1 cellular context compared by ENCODE assay signal in the genomic region with DNA sequence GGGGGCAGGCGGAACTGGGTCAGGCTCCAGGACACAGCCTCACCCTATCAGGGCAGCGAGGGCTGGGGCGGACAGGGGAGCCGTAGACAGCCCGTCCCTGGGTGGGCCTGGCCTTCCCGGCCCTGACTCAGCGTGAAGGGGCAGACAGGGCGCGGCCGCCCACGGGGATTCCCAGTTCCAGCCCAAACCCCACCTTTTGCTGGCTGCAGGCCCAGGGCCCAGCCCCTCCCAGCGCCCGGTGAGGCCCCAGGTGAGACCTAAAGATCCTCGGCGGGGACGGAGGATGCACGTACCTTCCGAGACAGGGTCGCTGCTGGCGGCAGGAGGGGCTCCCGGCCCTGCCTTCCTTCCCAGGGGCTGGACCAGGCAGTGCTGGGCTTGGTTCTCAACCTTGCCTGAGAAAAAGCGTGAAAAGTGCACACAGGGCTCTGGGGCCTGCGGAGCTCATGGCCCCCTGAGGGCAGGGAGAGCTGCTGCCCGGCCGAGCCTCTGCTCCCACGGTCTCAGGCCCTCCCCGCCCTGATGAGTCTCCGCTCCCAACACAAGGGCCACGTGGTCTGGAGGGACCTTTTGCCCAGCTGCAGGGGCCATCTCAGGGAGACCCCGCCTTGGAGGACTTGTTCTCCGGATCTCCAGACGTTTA.
TF ChIP-seq lines count a peak whose summit lies in the region.

No MANE protein-coding gene starts in this region.

TF ChIP-seq in HepG2, 621 proteins besides CTCF, POLR2A, EP300 and RAD21 (continued from another document and continues in another):
- TF ChIP-seq ZNF788 (CRISPR knock-in tag; IDR thresholded peaks at IDR 0.05; ENCODE audit: borderline replicate concordance) (peak; percentile 40; the same call in 1 of the 2 replicates), EEA1 (CRISPR knock-in tag; IDR thresholded peaks at IDR 0.05; ENCODE audit: borderline replicate concordance) (no peak), ZSCAN31 (CRISPR knock-in tag; IDR thresholded peaks at IDR 0.05; ENCODE audit: low read depth) (no peak), TP53 (CRISPR knock-in tag; conservative IDR thresholded peaks at IDR 0.05) (no peak), SOX5 (CRISPR knock-in tag; IDR thresholded peaks at IDR 0.05; ENCODE audit: borderline replicate concordance) (no peak), HCFC1 (IDR thresholded peaks at IDR 0.05; ENCODE audit: low read depth, low read length) (no peak), ZZZ3 (CRISPR knock-in tag; IDR thresholded peaks at IDR 0.05; ENCODE audit: borderline replicate concordance) (0 out of 2 replicates have a peak, but pooled peaks have one; percentile 38), BORCS8-MEF2B (CRISPR knock-in tag; IDR thresholded peaks at IDR 0.05) (peak; percentile 47; the same call in 1 of the 2 replicates), LCORL (IDR thresholded peaks at IDR 0.05) (no peak), LCORL (CRISPR knock-in tag; IDR thresholded peaks at IDR 0.05) (no peak), SUZ12 (IDR thresholded peaks at IDR 0.05; ENCODE audit: low read depth, low read length) (no peak), ZNF274 (CRISPR knock-in tag; IDR thresholded peaks at IDR 0.05) (0 out of 2 replicates have a peak, but pooled peaks have one; percentile 38), NCOA1 (CRISPR knock-in tag; IDR thresholded peaks at IDR 0.05) (no peak), U2AF1 (optimal IDR thresholded peaks at IDR 0.05; ENCODE audit: low read depth, low read length) (no peak), CCDC6 (CRISPR knock-in tag; IDR thresholded peaks at IDR 0.05) (0 out of 2 replicates have a peak, but pooled peaks have one; percentile 43), EZH2 (conservative IDR thresholded peaks at IDR 0.05; ENCODE audit: low read depth, low read length) (no peak), KDM2A (CRISPR knock-in tag; IDR thresholded peaks at IDR 0.05; ENCODE audit: borderline replicate concordance, low read depth) (peak; percentile 31; the same call in 1 of the 2 replicates), AHR (CRISPR knock-in tag; IDR thresholded peaks at IDR 0.05) (no peak), MAF1 (CRISPR knock-in tag; IDR thresholded peaks at IDR 0.05; ENCODE audit: borderline replicate concordance) (no peak), ZFP82 (CRISPR knock-in tag; IDR thresholded peaks at IDR 0.05; ENCODE audit: borderline replicate concordance) (no peak), ZSCAN25 (CRISPR knock-in tag; IDR thresholded peaks at IDR 0.05) (0 out of 2 replicates have a peak, but pooled peaks have one; percentile 16), SMYD3 (CRISPR knock-in tag; IDR thresholded peaks at IDR 0.05) (no peak)
- TF ChIP-seq, protein P1, sequence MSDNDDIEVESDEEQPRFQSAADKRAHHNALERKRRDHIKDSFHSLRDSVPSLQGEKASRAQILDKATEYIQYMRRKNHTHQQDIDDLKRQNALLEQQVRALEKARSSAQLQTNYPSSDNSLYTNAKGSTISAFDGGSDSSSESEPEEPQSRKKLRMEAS (IDR thresholded peaks at IDR 0.05), result peak; percentile 39; the same call in 1 of the 2 replicates
- TF ChIP-seq, protein P2, sequence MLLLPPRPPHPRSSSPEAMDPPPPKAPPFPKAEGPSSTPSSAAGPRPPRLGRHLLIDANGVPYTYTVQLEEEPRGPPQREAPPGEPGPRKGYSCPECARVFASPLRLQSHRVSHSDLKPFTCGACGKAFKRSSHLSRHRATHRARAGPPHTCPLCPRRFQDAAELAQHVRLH (CRISPR knock-in tag; IDR thresholded peaks at IDR 0.05; ENCODE audit: borderline replicate concordance, low read depth), result 0 out of 2 replicates have a peak, but pooled peaks have one; percentile 39
- TF ChIP-seq, protein P3, sequence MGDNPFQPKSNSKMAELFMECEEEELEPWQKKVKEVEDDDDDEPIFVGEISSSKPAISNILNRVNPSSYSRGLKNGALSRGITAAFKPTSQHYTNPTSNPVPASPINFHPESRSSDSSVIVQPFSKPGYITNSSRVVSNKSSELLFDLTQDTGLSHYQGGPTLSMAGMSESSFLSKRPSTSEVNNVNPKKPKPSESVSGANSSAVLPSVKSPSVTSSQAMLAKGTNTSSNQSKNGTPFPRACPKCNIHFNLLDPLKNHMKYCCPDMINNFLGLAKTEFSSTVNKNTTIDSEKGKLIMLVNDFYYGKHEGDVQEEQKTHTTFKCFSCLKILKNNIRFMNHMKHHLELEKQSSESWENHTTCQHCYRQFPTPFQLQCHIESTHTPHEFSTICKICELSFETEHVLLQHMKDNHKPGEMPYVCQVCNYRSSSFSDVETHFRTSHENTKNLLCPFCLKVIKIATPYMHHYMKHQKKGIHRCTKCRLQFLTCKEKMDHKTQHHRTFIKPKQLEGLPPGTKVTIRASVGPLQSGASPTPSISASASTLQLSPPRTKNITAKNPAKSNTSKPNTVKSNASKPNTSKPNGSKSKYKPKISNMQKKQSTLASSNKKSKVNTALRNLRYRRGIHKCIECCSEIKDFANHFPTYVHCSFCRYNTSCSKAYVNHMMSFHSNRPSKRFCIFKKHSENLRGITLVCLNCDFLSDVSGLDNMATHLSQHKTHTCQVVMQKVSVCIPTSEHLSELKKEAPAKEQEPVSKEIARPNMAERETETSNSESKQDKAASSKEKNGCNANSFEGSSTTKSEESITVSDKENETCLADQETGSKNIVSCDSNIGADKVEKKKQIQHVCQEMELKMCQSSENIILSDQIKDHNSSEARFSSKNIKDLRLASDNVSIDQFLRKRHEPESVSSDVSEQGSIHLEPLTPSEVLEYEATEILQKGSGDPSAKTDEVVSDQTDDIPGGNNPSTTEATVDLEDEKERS (CRISPR knock-in tag; IDR thresholded peaks at IDR 0.05), result 0 out of 2 replicates have a peak, but pooled peaks have one; percentile 31
- TF ChIP-seq, protein P4, sequence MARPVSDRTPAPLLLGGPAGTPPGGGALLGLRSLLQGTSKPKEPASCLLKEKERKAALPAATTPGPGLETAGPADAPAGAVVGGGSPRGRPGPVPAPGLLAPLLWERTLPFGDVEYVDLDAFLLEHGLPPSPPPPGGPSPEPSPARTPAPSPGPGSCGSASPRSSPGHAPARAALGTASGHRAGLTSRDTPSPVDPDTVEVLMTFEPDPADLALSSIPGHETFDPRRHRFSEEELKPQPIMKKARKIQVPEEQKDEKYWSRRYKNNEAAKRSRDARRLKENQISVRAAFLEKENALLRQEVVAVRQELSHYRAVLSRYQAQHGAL (CRISPR knock-in tag; IDR thresholded peaks at IDR 0.05; ENCODE audit: not compliant biosample characterization), result no peak
- TF ChIP-seq, protein P5, sequence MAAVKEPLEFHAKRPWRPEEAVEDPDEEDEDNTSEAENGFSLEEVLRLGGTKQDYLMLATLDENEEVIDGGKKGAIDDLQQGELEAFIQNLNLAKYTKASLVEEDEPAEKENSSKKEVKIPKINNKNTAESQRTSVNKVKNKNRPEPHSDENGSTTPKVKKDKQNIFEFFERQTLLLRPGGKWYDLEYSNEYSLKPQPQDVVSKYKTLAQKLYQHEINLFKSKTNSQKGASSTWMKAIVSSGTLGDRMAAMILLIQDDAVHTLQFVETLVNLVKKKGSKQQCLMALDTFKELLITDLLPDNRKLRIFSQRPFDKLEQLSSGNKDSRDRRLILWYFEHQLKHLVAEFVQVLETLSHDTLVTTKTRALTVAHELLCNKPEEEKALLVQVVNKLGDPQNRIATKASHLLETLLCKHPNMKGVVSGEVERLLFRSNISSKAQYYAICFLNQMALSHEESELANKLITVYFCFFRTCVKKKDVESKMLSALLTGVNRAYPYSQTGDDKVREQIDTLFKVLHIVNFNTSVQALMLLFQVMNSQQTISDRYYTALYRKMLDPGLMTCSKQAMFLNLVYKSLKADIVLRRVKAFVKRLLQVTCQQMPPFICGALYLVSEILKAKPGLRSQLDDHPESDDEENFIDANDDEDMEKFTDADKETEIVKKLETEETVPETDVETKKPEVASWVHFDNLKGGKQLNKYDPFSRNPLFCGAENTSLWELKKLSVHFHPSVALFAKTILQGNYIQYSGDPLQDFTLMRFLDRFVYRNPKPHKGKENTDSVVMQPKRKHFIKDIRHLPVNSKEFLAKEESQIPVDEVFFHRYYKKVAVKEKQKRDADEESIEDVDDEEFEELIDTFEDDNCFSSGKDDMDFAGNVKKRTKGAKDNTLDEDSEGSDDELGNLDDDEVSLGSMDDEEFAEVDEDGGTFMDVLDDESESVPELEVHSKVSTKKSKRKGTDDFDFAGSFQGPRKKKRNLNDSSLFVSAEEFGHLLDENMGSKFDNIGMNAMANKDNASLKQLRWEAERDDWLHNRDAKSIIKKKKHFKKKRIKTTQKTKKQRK (IDR thresholded peaks at IDR 0.05; ENCODE audit: low read length), result no peak
- TF ChIP-seq, protein P6, sequence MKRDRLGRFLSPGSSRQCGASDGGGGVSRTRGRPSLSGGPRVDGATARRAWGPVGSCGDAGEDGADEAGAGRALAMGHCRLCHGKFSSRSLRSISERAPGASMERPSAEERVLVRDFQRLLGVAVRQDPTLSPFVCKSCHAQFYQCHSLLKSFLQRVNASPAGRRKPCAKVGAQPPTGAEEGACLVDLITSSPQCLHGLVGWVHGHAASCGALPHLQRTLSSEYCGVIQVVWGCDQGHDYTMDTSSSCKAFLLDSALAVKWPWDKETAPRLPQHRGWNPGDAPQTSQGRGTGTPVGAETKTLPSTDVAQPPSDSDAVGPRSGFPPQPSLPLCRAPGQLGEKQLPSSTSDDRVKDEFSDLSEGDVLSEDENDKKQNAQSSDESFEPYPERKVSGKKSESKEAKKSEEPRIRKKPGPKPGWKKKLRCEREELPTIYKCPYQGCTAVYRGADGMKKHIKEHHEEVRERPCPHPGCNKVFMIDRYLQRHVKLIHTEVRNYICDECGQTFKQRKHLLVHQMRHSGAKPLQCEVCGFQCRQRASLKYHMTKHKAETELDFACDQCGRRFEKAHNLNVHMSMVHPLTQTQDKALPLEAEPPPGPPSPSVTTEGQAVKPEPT (CRISPR knock-in tag; IDR thresholded peaks at IDR 0.05; ENCODE audit: low read depth), result no peak
- TF ChIP-seq, protein P7, sequence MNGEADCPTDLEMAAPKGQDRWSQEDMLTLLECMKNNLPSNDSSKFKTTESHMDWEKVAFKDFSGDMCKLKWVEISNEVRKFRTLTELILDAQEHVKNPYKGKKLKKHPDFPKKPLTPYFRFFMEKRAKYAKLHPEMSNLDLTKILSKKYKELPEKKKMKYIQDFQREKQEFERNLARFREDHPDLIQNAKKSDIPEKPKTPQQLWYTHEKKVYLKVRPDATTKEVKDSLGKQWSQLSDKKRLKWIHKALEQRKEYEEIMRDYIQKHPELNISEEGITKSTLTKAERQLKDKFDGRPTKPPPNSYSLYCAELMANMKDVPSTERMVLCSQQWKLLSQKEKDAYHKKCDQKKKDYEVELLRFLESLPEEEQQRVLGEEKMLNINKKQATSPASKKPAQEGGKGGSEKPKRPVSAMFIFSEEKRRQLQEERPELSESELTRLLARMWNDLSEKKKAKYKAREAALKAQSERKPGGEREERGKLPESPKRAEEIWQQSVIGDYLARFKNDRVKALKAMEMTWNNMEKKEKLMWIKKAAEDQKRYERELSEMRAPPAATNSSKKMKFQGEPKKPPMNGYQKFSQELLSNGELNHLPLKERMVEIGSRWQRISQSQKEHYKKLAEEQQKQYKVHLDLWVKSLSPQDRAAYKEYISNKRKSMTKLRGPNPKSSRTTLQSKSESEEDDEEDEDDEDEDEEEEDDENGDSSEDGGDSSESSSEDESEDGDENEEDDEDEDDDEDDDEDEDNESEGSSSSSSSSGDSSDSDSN (CRISPR knock-in tag; IDR thresholded peaks at IDR 0.05), result peak; percentile 57; the same call in 1 of the 2 replicates
- TF ChIP-seq, protein P8, sequence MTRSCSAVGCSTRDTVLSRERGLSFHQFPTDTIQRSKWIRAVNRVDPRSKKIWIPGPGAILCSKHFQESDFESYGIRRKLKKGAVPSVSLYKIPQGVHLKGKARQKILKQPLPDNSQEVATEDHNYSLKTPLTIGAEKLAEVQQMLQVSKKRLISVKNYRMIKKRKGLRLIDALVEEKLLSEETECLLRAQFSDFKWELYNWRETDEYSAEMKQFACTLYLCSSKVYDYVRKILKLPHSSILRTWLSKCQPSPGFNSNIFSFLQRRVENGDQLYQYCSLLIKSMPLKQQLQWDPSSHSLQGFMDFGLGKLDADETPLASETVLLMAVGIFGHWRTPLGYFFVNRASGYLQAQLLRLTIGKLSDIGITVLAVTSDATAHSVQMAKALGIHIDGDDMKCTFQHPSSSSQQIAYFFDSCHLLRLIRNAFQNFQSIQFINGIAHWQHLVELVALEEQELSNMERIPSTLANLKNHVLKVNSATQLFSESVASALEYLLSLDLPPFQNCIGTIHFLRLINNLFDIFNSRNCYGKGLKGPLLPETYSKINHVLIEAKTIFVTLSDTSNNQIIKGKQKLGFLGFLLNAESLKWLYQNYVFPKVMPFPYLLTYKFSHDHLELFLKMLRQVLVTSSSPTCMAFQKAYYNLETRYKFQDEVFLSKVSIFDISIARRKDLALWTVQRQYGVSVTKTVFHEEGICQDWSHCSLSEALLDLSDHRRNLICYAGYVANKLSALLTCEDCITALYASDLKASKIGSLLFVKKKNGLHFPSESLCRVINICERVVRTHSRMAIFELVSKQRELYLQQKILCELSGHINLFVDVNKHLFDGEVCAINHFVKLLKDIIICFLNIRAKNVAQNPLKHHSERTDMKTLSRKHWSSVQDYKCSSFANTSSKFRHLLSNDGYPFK (CRISPR knock-in tag; IDR thresholded peaks at IDR 0.05; ENCODE audit: borderline replicate concordance), result no peak
- TF ChIP-seq, protein P9, sequence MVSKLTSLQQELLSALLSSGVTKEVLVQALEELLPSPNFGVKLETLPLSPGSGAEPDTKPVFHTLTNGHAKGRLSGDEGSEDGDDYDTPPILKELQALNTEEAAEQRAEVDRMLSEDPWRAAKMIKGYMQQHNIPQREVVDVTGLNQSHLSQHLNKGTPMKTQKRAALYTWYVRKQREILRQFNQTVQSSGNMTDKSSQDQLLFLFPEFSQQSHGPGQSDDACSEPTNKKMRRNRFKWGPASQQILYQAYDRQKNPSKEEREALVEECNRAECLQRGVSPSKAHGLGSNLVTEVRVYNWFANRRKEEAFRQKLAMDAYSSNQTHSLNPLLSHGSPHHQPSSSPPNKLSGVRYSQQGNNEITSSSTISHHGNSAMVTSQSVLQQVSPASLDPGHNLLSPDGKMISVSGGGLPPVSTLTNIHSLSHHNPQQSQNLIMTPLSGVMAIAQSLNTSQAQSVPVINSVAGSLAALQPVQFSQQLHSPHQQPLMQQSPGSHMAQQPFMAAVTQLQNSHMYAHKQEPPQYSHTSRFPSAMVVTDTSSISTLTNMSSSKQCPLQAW (CRISPR knock-in tag; IDR thresholded peaks at IDR 0.05), result no peak
- TF ChIP-seq, protein P10, sequence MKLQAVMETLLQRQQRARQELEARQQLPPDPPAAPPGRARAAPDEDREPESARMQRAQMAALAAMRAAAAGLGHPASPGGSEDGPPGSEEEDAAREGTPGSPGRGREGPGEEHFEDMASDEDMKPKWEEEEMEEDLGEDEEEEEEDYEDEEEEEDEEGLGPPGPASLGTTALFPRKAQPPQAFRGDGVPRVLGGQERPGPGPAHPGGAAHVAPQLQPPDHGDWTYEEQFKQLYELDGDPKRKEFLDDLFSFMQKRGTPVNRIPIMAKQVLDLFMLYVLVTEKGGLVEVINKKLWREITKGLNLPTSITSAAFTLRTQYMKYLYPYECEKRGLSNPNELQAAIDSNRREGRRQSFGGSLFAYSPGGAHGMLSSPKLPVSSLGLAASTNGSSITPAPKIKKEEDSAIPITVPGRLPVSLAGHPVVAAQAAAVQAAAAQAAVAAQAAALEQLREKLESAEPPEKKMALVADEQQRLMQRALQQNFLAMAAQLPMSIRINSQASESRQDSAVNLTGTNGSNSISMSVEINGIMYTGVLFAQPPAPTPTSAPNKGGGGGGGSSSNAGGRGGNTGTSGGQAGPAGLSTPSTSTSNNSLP (IDR thresholded peaks at IDR 0.05; ENCODE audit: low read depth, low read length), result no peak
